ENCODE assay signal across 16 cellular contexts in genomic region chr9:32886021-32886420, GRCh38.
"Had no signal": no experiment of that assay in that cellular context is flagged by ENCODE, and none has a peak within 500 bp of the region (broad histone marks: within the 10 kb centered on the region; RNA-seq: fewer than 3 reads in every experiment).

No MANE protein-coding gene starts in this region.

- H3K4me1 ChIP-seq: neural progenitor cell, thyroid gland had no signal

- H3K27me3 ChIP-seq: hepatocyte, neural progenitor cell, ovary, thyroid gland had no signal

- H3K4me3 ChIP-seq: hepatocyte, lung, neural progenitor cell, ovary, thyroid gland had no signal

- H3K9me3 ChIP-seq: ovary, thyroid gland had no signal

- DNase-seq: dermis blood vessel endothelial cell; foreskin melanocyte; head of caudate nucleus; left colon; left ventricle myocardium superior; mesenchymal stem cell; midbrain; nucleus accumbens; ovary; small intestine; stimulated activated CD4-positive, alpha-beta T cell treated with anti-CD3 and anti-CD28 coated beads, Interleukin-12 subunit alpha, Interleukin-12 subunit beta, amount 100 ng/mL, for 4 hours; stimulated activated naive CD4-positive, alpha-beta T cell treated with Interleukin-2 at 50 U/mL for 16 hours; thyroid gland had no signal

- H3K36me3 ChIP-seq: neural progenitor cell, ovary, thyroid gland had no signal

- H3K27ac ChIP-seq: hepatocyte, neural progenitor cell, ovary, thyroid gland had no signal
